ENCODE assay signal across 1 cellular context in genomic region chr1:114023377-114023776, GRCh38.
TF ChIP-seq lines count a peak whose summit lies in the region.

No MANE protein-coding gene starts in this region.

TF ChIP-seq in K562, 482 proteins besides CTCF, POLR2A, EP300 and RAD21:
- TF ChIP-seq UBTF (IDR thresholded peaks at IDR 0.05; ENCODE audit: borderline replicate concordance in 1 of 2, low read depth in 2 of 2, low read length in 2 of 2) (no peak), MYNN (IDR thresholded peaks at IDR 0.05) (no peak), MYNN (CRISPR knock-in tag; IDR thresholded peaks at IDR 0.05) (no peak), ZNF184 (CRISPR knock-in tag; IDR thresholded peaks at IDR 0.05) (no peak), THRB (CRISPR knock-in tag; conservative IDR thresholded peaks at IDR 0.05) (no peak), SPI1 (IDR thresholded peaks at IDR 0.05; ENCODE audit: borderline replicate concordance, low read depth, low read length) (0 out of 2 replicates have a peak, but pooled peaks have one; percentile 0), CHCHD3 (CRISPR knock-in tag; IDR thresholded peaks at IDR 0.05) (no peak), TAF1 (IDR thresholded peaks at IDR 0.05; ENCODE audit: control insufficient read depth, extremely low read depth, insufficient read depth, low read length, severe bottlenecking) (no peak), NR1H2 (CRISPR knock-in tag; IDR thresholded peaks at IDR 0.05) (no peak), ZNF253 (CRISPR knock-in tag; conservative IDR thresholded peaks at IDR 0.05) (no peak), ZNF830 (CRISPR knock-in tag; IDR thresholded peaks at IDR 0.05) (no peak), NFE2 (IDR thresholded peaks at IDR 0.05; ENCODE audit: low read depth) (no peak), MBD1 (CRISPR knock-in tag; IDR thresholded peaks at IDR 0.05) (no peak), NEUROD1 (IDR thresholded peaks at IDR 0.05; ENCODE audit: borderline replicate concordance, low read depth, low read length, partially characterized antibody) (no peak), MAFK (IDR thresholded peaks at IDR 0.05; ENCODE audit: low read length) (no peak), ZNF639 (CRISPR knock-in tag; conservative IDR thresholded peaks at IDR 0.05 in 1 of 2, IDR thresholded peaks at IDR 0.05 in 1 of 2) (no peak), GABPA (tag; conservative IDR thresholded peaks at IDR 0.05; ENCODE audit: low read depth) (peak; percentile 53; the same call in 1 of the 2 replicates), KLF16 (IDR thresholded peaks at IDR 0.05) (peak; percentile 58; the same call in 1 of the 2 replicates), MXI1 (IDR thresholded peaks at IDR 0.05; ENCODE audit: low read depth, low read length) (no peak)
